1 cellular context compared by ENCODE assay signal in genomic region chr5:56358703-56359428, GRCh38.
TF ChIP-seq lines count a peak whose summit lies in the region.

No MANE protein-coding gene starts in this region.

TF ChIP-seq in HepG2, 621 proteins besides CTCF, POLR2A, EP300 and RAD21 (continued from another document and continues in another):
- TF ChIP-seq HNF4A (CRISPR knock-in tag; IDR thresholded peaks at IDR 0.05) = peak; percentile 96
- TF ChIP-seq KDM5A (IDR thresholded peaks at IDR 0.05; ENCODE audit: borderline replicate concordance, low read length) = no peak
- TF ChIP-seq ZNF143 (CRISPR knock-in tag; IDR thresholded peaks at IDR 0.05) = no peak; the same call in 1 of the 2 replicates
- no peak for TF ChIP-seq ZNF720 (CRISPR knock-in tag; IDR thresholded peaks at IDR 0.05)
- no peak for TF ChIP-seq KLF9 (CRISPR knock-in tag; IDR thresholded peaks at IDR 0.05; ENCODE audit: low read depth)
- TF ChIP-seq ARID4A (CRISPR knock-in tag; IDR thresholded peaks at IDR 0.05; ENCODE audit: borderline replicate concordance) = peak; percentile 53; the same call in 1 of the 2 replicates
- no peak for TF ChIP-seq ZNF781 (CRISPR knock-in tag; IDR thresholded peaks at IDR 0.05; ENCODE audit: borderline replicate concordance, not compliant biosample characterization)
- peak; percentile 82 for TF ChIP-seq YY1 (IDR thresholded peaks at IDR 0.05; ENCODE audit: insufficient read depth, insufficient replicate concordance, low read depth, low read length)
- TF ChIP-seq ZNF577 (CRISPR knock-in tag; IDR thresholded peaks at IDR 0.05; ENCODE audit: borderline replicate concordance, low read depth) = no peak
- TF ChIP-seq ZNF460 (CRISPR knock-in tag; IDR thresholded peaks at IDR 0.05; ENCODE audit: borderline replicate concordance) = peak; percentile 31; the same call in 1 of the 2 replicates
- no peak for TF ChIP-seq BCL3 (CRISPR knock-in tag; IDR thresholded peaks at IDR 0.05)
- TF ChIP-seq ZNF710 (CRISPR knock-in tag; IDR thresholded peaks at IDR 0.05; ENCODE audit: borderline replicate concordance) = peak; percentile 86
- TF ChIP-seq ZNF562 (CRISPR knock-in tag; IDR thresholded peaks at IDR 0.05; ENCODE audit: borderline replicate concordance) = no peak
- peak; percentile 85; the same call in 1 of the 2 replicates for TF ChIP-seq ZNF350 (CRISPR knock-in tag; IDR thresholded peaks at IDR 0.05; ENCODE audit: borderline replicate concordance, low read depth)
- peak; percentile 73; the same call in 1 of the 2 replicates for TF ChIP-seq ZSCAN22 (CRISPR knock-in tag; IDR thresholded peaks at IDR 0.05)
- TF ChIP-seq ZNF639 (CRISPR knock-in tag; conservative IDR thresholded peaks at IDR 0.05) = no peak; the same call in 1 of the 2 replicates
- TF ChIP-seq KDM4B (CRISPR knock-in tag; IDR thresholded peaks at IDR 0.05) = no peak
- no peak for TF ChIP-seq ARNT (IDR thresholded peaks at IDR 0.05)
- no peak for TF ChIP-seq ZNF468 (CRISPR knock-in tag; IDR thresholded peaks at IDR 0.05)
- no peak for TF ChIP-seq ATRX (CRISPR knock-in tag; IDR thresholded peaks at IDR 0.05; ENCODE audit: borderline replicate concordance)
- TF ChIP-seq ZNF136 (CRISPR knock-in tag; IDR thresholded peaks at IDR 0.05; ENCODE audit: low read depth) = no peak
- no peak for TF ChIP-seq KAT2B (IDR thresholded peaks at IDR 0.05; ENCODE audit: borderline replicate concordance, low read depth, low read length)
- TF ChIP-seq ZNF879 (CRISPR knock-in tag; IDR thresholded peaks at IDR 0.05) = no peak
- peak; percentile 57; the same call in 1 of the 2 replicates for TF ChIP-seq JUNB (CRISPR knock-in tag; IDR thresholded peaks at IDR 0.05; ENCODE audit: borderline replicate concordance)
- TF ChIP-seq ZNF572 (CRISPR knock-in tag; IDR thresholded peaks at IDR 0.05) = no peak
- no peak; the same call in 1 of the 2 replicates for TF ChIP-seq MIER2 (CRISPR knock-in tag; IDR thresholded peaks at IDR 0.05)
- TF ChIP-seq SRSF4 (IDR thresholded peaks at IDR 0.05; ENCODE audit: low read depth, low read length, poor library complexity, severe bottlenecking) = no peak
- TF ChIP-seq NFYB (CRISPR knock-in tag; IDR thresholded peaks at IDR 0.05) = peak; percentile 51
- TF ChIP-seq, protein P1, sequence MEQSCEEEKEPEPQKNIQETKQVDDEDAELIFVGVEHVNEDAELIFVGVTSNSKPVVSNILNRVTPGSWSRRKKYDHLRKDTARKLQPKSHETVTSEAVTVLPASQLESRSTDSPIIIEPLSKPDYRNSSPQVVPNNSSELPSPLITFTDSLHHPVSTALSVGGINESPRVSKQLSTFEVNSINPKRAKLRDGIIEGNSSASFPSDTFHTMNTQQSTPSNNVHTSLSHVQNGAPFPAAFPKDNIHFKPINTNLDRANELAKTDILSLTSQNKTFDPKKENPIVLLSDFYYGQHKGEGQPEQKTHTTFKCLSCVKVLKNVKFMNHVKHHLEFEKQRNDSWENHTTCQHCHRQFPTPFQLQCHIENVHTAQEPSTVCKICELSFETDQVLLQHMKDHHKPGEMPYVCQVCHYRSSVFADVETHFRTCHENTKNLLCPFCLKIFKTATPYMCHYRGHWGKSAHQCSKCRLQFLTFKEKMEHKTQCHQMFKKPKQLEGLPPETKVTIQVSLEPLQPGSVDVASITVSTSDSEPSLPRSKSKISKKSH (CRISPR knock-in tag; IDR thresholded peaks at IDR 0.05; ENCODE audit: borderline replicate concordance) = no peak
- TF ChIP-seq RBFOX2 (IDR thresholded peaks at IDR 0.05; ENCODE audit: low read depth, low read length) = peak; percentile 47
- no peak for TF ChIP-seq GTF2F1 (IDR thresholded peaks at IDR 0.05; ENCODE audit: low read length)
- TF ChIP-seq ZMYM3 (CRISPR knock-in tag; IDR thresholded peaks at IDR 0.05) = peak; percentile 39
- no peak for TF ChIP-seq ONECUT2 (CRISPR knock-in tag; IDR thresholded peaks at IDR 0.05)
- TF ChIP-seq ZBED4 (CRISPR knock-in tag; IDR thresholded peaks at IDR 0.05; ENCODE audit: borderline replicate concordance) = peak; percentile 61; the same call in 1 of the 2 replicates
- TF ChIP-seq ZNF256 (CRISPR knock-in tag; conservative IDR thresholded peaks at IDR 0.05) = no peak
- TF ChIP-seq RARA (CRISPR knock-in tag; IDR thresholded peaks at IDR 0.05) = peak; percentile 91
- TF ChIP-seq SKIL (CRISPR knock-in tag; IDR thresholded peaks at IDR 0.05; ENCODE audit: borderline replicate concordance) = peak; percentile 80
- TF ChIP-seq ZNF891 (CRISPR knock-in tag; IDR thresholded peaks at IDR 0.05) = no peak
- TF ChIP-seq CCDC6 (CRISPR knock-in tag; IDR thresholded peaks at IDR 0.05) = peak; percentile 67
- peak; percentile 55; the same call in 1 of the 2 replicates for TF ChIP-seq ZNF598 (CRISPR knock-in tag; IDR thresholded peaks at IDR 0.05; ENCODE audit: borderline replicate concordance)
- TF ChIP-seq HNRNPLL (IDR thresholded peaks at IDR 0.05; ENCODE audit: low read depth, low read length, poor library complexity, severe bottlenecking) = no peak
- TF ChIP-seq ZNF557 (CRISPR knock-in tag; IDR thresholded peaks at IDR 0.05) = no peak; the same call in 1 of the 2 replicates
- 0 out of 2 replicates have a peak, but pooled peaks have one; percentile 58 for TF ChIP-seq ZNF343 (CRISPR knock-in tag; IDR thresholded peaks at IDR 0.05)
- no peak for TF ChIP-seq ZNF225 (CRISPR knock-in tag; IDR thresholded peaks at IDR 0.05)
